ENCODE assay signal across 13 cellular contexts in the genomic region with DNA sequence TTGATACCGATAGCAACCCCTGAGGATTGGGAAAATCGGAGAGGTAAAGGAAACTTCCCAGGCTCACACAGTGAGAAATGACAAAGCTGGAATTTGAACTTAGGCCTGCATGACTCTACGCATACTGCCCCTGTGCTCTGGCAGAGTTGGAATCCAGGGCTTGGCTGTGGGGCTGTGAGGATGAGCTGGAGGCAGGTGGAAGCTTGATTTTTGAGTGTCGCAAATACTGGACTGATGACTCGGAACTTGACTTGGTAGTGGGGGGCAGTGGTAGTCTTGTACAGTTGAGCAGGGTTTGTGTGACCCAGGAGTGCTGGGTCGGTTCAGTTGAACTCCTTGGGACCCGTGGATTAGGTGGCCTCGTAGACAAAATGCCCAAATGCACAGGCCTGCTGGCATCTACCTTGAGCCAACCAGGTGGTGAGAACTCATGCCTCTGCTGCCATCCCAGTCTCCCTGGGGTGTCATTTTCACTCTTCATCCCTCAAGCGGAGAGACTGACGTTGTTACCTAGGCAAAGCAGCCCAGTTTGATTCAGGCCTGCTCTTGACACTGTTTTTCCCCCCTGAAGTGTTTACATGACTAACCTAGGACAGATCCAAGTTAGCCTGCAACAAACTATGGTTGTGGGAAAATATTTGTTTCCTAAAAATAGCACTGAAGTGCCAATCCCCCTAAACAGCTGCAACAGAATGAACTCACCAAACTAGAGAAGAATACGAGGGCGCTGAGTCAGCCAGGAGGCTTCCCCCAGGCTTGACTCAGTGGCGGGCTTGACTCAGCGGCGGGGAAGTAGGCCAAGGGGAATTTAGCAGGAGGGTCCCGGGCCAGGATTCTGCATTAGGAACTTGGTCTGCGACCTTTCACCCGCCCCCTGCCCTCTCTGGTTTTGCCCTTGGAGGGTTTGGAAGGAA. TPM values are rescaled to one million over a fixed set of nuclear protein-coding genes. Genes with fewer than 3 reads are reported as not detected.
DNase-seq lines count a peak whose midpoint lies in the region; ATAC-seq and TF ChIP-seq lines count a peak whose summit lies in the region.
"Had no signal": no experiment of that assay in that cellular context is flagged by ENCODE, and none has a peak within 500 bp of the region (broad histone marks: within the 10 kb centered on the region; RNA-seq: fewer than 3 reads in every experiment).

No MANE protein-coding gene starts in this region.

- H3K36me3 Mint-ChIP-seq in activated naive CD8-positive, alpha-beta T cell treated with anti-CD3 and anti-CD28 coated beads, Interleukin-2, amount 10 ng/mL, durations not matched to agents 7 days and 5 days = no peaks in the 10 kb centered on the region
- no peaks in the 10 kb centered on the region for H3K36me3 Mint-ChIP-seq in activated naive CD8-positive, alpha-beta T cell treated with anti-CD3 and anti-CD28 coated beads, Interleukin-2, amount 50 U/mL, for 24 hours (ENCODE audit: low read depth)
- peaks cover 23% of the 10 kb centered on the region for H3K36me3 Mint-ChIP-seq in type B pancreatic cell
- H3K36me3 Mint-ChIP-seq: CD4-positive, CD25-positive, alpha-beta regulatory T cell had no signal

- no peaks in the 10 kb centered on the region for H3K4me1 Mint-ChIP-seq in activated naive CD8-positive, alpha-beta T cell treated with anti-CD3 and anti-CD28 coated beads, Interleukin-2, amount 10 ng/mL, durations not matched to agents 7 days and 5 days
- H3K4me1 Mint-ChIP-seq in activated naive CD8-positive, alpha-beta T cell treated with anti-CD3 and anti-CD28 coated beads, Interleukin-2, amount 50 U/mL, for 24 hours = peaks cover 2% of the 10 kb centered on the region
- peaks cover 13% of the 10 kb centered on the region for H3K4me1 Mint-ChIP-seq in type B pancreatic cell (ENCODE audit: unreplicated experiment)
- H3K4me1 Mint-ChIP-seq: CD4-positive, CD25-positive, alpha-beta regulatory T cell had no signal

- H3K4me3 Mint-ChIP-seq in activated naive CD8-positive, alpha-beta T cell treated with anti-CD3 and anti-CD28 coated beads, Interleukin-2, amount 10 ng/mL, durations not matched to agents 7 days and 5 days = no peak overlapping the region
- H3K4me3 Mint-ChIP-seq in activated naive CD8-positive, alpha-beta T cell treated with anti-CD3 and anti-CD28 coated beads, Interleukin-2, amount 50 U/mL, for 24 hours = no peak overlapping the region
- no peak overlapping the region for H3K4me3 Mint-ChIP-seq in type B pancreatic cell
- H3K4me3 Mint-ChIP-seq: CD4-positive, CD25-positive, alpha-beta regulatory T cell; T-helper 2 cell treated with Interferon-gamma antibody and Interleukin-4, amounts not matched to agents 5 μg/mL and 100 μg/mL, for 36 hours had no signal

- peaks cover 2% of the 10 kb centered on the region for H3K9me3 Mint-ChIP-seq in activated naive CD8-positive, alpha-beta T cell treated with anti-CD3 and anti-CD28 coated beads, Interleukin-2, amount 10 ng/mL, durations not matched to agents 7 days and 5 days
- peaks cover 4% of the 10 kb centered on the region for H3K9me3 Mint-ChIP-seq in activated naive CD8-positive, alpha-beta T cell treated with anti-CD3 and anti-CD28 coated beads, Interleukin-2, amount 50 U/mL, for 24 hours
- H3K9me3 Mint-ChIP-seq in type B pancreatic cell = no peaks in the 10 kb centered on the region
- H3K9me3 Mint-ChIP-seq: T-helper 2 cell treated with Interferon-gamma antibody and Interleukin-4, amounts not matched to agents 5 μg/mL and 100 μg/mL, for 36 hours had no signal

- peaks cover 2% of the 10 kb centered on the region for H3K27me3 Mint-ChIP-seq in activated naive CD8-positive, alpha-beta T cell treated with anti-CD3 and anti-CD28 coated beads, Interleukin-2, amount 10 ng/mL, durations not matched to agents 7 days and 5 days
- no peaks in the 10 kb centered on the region for H3K27me3 Mint-ChIP-seq in activated naive CD8-positive, alpha-beta T cell treated with anti-CD3 and anti-CD28 coated beads, Interleukin-2, amount 50 U/mL, for 24 hours
- H3K27me3 Mint-ChIP-seq in type B pancreatic cell = no peaks in the 10 kb centered on the region

- DNase-seq in activated naive CD8-positive, alpha-beta T cell treated with anti-CD3 and anti-CD28 coated beads, Interleukin-2, amount 10 ng/mL, durations not matched to agents 7 days and 5 days = peak; percentile 4
- no peak for DNase-seq in activated naive CD8-positive, alpha-beta T cell treated with anti-CD3 and anti-CD28 coated beads, Interleukin-2, amount 50 U/mL, for 24 hours
- DNase-seq in astrocyte of the spinal cord (ENCODE audit: low read depth, low spot score) (peak; percentile 97), kidney glomerular epithelial cell (lab: John Stamatoyannopoulos, UW) (peak; percentile 49), type B pancreatic cell (ENCODE audit: extremely low spot score, unreplicated experiment) (peak; percentile 43), DMS 273 treated with DMSO at 0.1 percent for 48 hours (lab: John Stamatoyannopoulos, UW) (no peak), NCI-H1092 (lab: John Stamatoyannopoulos, UW) (no peak)
- DNase-seq: amygdala; CD4-positive, CD25-positive, alpha-beta regulatory T cell; NCI-H1105 treated with DMSO at 0.1 percent for 48 hours; stimulated activated CD4-positive, alpha-beta T cell treated with anti-CD3 and anti-CD28 coated beads, Interleukin-4, amount 100 ng/mL, for 24 hours had no signal

- TF ChIP-seq CTCF in astrocyte of the spinal cord (IDR thresholded peaks at IDR 0.05; ENCODE audit: low read depth, low read length) (no peak), type B pancreatic cell (conservative IDR thresholded peaks at IDR 0.05) (no peak)

- POLR2A ChIA-PET in activated naive CD8-positive, alpha-beta T cell treated with anti-CD3 and anti-CD28 coated beads, Interleukin-2, amount 10 ng/mL, durations not matched to agents 7 days and 5 days (lab: Charles Lee) = no interaction called here

- in situ Hi-C loops in astrocyte of the spinal cord (cut with HindIII; ENCODE audit: low sequenced_read_pairs) = no loop called here

- no peak overlapping the region for H3K4me3 ChIP-seq in astrocyte of the spinal cord (ENCODE audit: low read depth, low read length)

- ATAC-seq in activated naive CD8-positive, alpha-beta T cell treated with anti-CD3 and anti-CD28 coated beads, Interleukin-2, amount 10 ng/mL, durations not matched to agents 7 days and 5 days (ENCODE audit: low read depth) = no peak
- ATAC-seq in activated naive CD8-positive, alpha-beta T cell treated with anti-CD3 and anti-CD28 coated beads, Interleukin-2, amount 50 U/mL, for 24 hours = no peak
- ATAC-seq in HG02759 (IDR thresholded peaks at IDR 0.05; ENCODE audit: unreplicated experiment) = no peak

- no peak overlapping the region for H3K27ac Mint-ChIP-seq in activated naive CD8-positive, alpha-beta T cell treated with anti-CD3 and anti-CD28 coated beads, Interleukin-2, amount 10 ng/mL, durations not matched to agents 7 days and 5 days
- H3K27ac Mint-ChIP-seq in activated naive CD8-positive, alpha-beta T cell treated with anti-CD3 and anti-CD28 coated beads, Interleukin-2, amount 50 U/mL, for 24 hours = no peak overlapping the region
- H3K27ac Mint-ChIP-seq in type B pancreatic cell = no peak overlapping the region
- H3K27ac Mint-ChIP-seq: CD4-positive, CD25-positive, alpha-beta regulatory T cell; T-helper 2 cell treated with Interferon-gamma antibody and Interleukin-4, amounts not matched to agents 5 μg/mL and 100 μg/mL, for 36 hours had no signal

RNA-seq across cellular contexts. Expression of a gene that starts 45.7 kb away (rescaled TPM):
- not detected for total RNA-seq in activated naive CD8-positive, alpha-beta T cell treated with anti-CD3 and anti-CD28 coated beads, Interleukin-2, amount 10 ng/mL, durations not matched to agents 7 days and 5 days
- 0.65 and 1.6 TPM in 2 replicates for total RNA-seq in type B pancreatic cell (ENCODE audit: low replicate concordance)
- total RNA-seq: CD4-positive, CD25-positive, alpha-beta regulatory T cell had no signal

RNA-seq across cellular contexts. Expression of a gene that starts 52.5 kb away (rescaled TPM):
- total RNA-seq in activated naive CD8-positive, alpha-beta T cell treated with anti-CD3 and anti-CD28 coated beads, Interleukin-2, amount 10 ng/mL, durations not matched to agents 7 days and 5 days = not detected
- total RNA-seq in type B pancreatic cell (ENCODE audit: low replicate concordance) = not detected in 2 replicates
- total RNA-seq: CD4-positive, CD25-positive, alpha-beta regulatory T cell had no signal

Comparison
In these comparisons a context has a peak if more than half of its experiments do, and no peak if none do; other contexts are left out.
1. DNase-seq: peak in activated naive CD8-positive, alpha-beta T cell treated with anti-CD3 and anti-CD28 coated beads, Interleukin-2, amount 10 ng/mL, durations not matched to agents 7 days and 5 days (single experiment), astrocyte of the spinal cord (single experiment), kidney glomerular epithelial cell (single experiment) and type B pancreatic cell (single experiment); none in activated naive CD8-positive, alpha-beta T cell treated with anti-CD3 and anti-CD28 coated beads, Interleukin-2, amount 50 U/mL, for 24 hours (single experiment), DMS 273 treated with DMSO at 0.1 percent for 48 hours (single experiment) and NCI-H1092 (single experiment).